Comparison of ENCODE assay signal across 1 cellular context in genomic region chr12:121184425-121184824, GRCh38.
TF ChIP-seq lines count a peak whose summit lies in the region.

No MANE protein-coding gene starts in this region.

TF ChIP-seq in IMR-90, 13 proteins besides CTCF, POLR2A, EP300 and RAD21:
- TF ChIP-seq CHD1 (IDR thresholded peaks at IDR 0.05; ENCODE audit: low read depth, low read length) (no peak), MAFK (IDR thresholded peaks at IDR 0.05; ENCODE audit: low read depth, low read length) (no peak), RCOR1 (IDR thresholded peaks at IDR 0.05; ENCODE audit: insufficient replicate concordance, low read length) (no peak), MAZ (IDR thresholded peaks at IDR 0.05; ENCODE audit: borderline replicate concordance, low read depth, low read length) (no peak), NFE2L2 (IDR thresholded peaks at IDR 0.05; ENCODE audit: low read depth, low read length) (no peak)
- TF ChIP-seq, protein P1, sequence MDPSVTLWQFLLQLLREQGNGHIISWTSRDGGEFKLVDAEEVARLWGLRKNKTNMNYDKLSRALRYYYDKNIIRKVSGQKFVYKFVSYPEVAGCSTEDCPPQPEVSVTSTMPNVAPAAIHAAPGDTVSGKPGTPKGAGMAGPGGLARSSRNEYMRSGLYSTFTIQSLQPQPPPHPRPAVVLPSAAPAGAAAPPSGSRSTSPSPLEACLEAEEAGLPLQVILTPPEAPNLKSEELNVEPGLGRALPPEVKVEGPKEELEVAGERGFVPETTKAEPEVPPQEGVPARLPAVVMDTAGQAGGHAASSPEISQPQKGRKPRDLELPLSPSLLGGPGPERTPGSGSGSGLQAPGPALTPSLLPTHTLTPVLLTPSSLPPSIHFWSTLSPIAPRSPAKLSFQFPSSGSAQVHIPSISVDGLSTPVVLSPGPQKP (IDR thresholded peaks at IDR 0.05; ENCODE audit: borderline replicate concordance, low read depth, low read length), result no peak
- TF ChIP-seq, protein P2, sequence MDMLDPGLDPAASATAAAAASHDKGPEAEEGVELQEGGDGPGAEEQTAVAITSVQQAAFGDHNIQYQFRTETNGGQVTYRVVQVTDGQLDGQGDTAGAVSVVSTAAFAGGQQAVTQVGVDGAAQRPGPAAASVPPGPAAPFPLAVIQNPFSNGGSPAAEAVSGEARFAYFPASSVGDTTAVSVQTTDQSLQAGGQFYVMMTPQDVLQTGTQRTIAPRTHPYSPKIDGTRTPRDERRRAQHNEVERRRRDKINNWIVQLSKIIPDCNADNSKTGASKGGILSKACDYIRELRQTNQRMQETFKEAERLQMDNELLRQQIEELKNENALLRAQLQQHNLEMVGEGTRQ (IDR thresholded peaks at IDR 0.05; ENCODE audit: low read depth, low read length), result no peak
